2 cellular contexts compared by ENCODE assay signal in genomic region chr22:41343717-41344116, GRCh38.
TF ChIP-seq lines count a peak whose summit lies in the region.

No MANE protein-coding gene starts in this region.

TF ChIP-seq in WTC11, 78 proteins besides CTCF, POLR2A, EP300 and RAD21:
- no peak for TF ChIP-seq SP1 (CRISPR knock-in tag; conservative IDR thresholded peaks at IDR 0.05)
- TF ChIP-seq ELF4 (CRISPR knock-in tag; IDR thresholded peaks at IDR 0.05; ENCODE audit: low read depth): no peak
- TF ChIP-seq KAT7 (CRISPR knock-in tag; IDR thresholded peaks at IDR 0.05; ENCODE audit: borderline replicate concordance): no peak
- TF ChIP-seq MYBL2 (CRISPR knock-in tag; IDR thresholded peaks at IDR 0.05): no peak

TF ChIP-seq in HepG2, 621 proteins besides CTCF, POLR2A, EP300 and RAD21:
- TF ChIP-seq AGO2 (optimal IDR thresholded peaks at IDR 0.05; ENCODE audit: low read depth, low read length): peak; percentile 8
- no peak for TF ChIP-seq ZNF30 (CRISPR knock-in tag; IDR thresholded peaks at IDR 0.05)
- TF ChIP-seq SRF (IDR thresholded peaks at IDR 0.05; ENCODE audit: low read depth, low read length): no peak
- no peak for TF ChIP-seq ZNF136 (CRISPR knock-in tag; IDR thresholded peaks at IDR 0.05; ENCODE audit: low read depth)
- no peak for TF ChIP-seq THAP9 (CRISPR knock-in tag; IDR thresholded peaks at IDR 0.05; ENCODE audit: borderline replicate concordance)
- TF ChIP-seq ZNF18 (CRISPR knock-in tag; IDR thresholded peaks at IDR 0.05; ENCODE audit: insufficient replicate concordance): no peak
- no peak for TF ChIP-seq NR2F2 (IDR thresholded peaks at IDR 0.05; ENCODE audit: borderline replicate concordance, low read depth)
- TF ChIP-seq ARNT (IDR thresholded peaks at IDR 0.05): no peak
